16 cellular contexts compared by ENCODE assay signal in the genomic region with DNA sequence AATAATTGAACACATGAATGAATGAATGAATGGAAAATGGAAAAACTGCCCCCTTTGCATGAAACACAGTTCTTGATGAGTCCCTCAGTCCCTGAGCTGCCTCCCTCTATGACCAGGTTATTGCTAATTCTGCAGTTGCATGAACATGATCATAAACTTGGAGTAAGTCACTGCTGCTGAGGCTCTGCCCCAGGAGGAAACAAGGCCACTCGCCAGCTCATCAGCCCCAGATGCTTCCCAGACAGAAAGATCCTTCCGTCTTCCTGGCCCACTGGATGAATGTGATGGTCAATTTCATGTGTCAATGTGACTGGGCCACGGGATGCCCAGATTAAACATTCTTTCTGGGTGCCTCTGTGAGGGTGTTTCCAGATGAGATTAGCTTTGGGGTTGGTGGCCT. TPM values are rescaled to one million over a fixed set of nuclear protein-coding genes. Genes with fewer than 3 reads are reported as not detected.
A peak's percentile ranks its signal among the peaks of the same experiment; 100 is the strongest.
DNase-seq lines count a peak whose midpoint lies in the region; ATAC-seq, FAIRE-seq and TF ChIP-seq lines count a peak whose summit lies in the region.
"Had no signal": no experiment of that assay in that cellular context is flagged by ENCODE, and none has a peak within 500 bp of the region (broad histone marks: within the 10 kb centered on the region; RNA-seq: fewer than 3 reads in every experiment).

No MANE protein-coding gene starts in this region.

- WGBS in GM23248 (ENCODE audit: low coverage in 1 of 2, low lambda C conversion rate in 2 of 2, missing lambda C conversion rate in 2 of 2), 2 experiments: 35 to 38% methylated on average over 3 of the region's 3 CpGs
- 18% methylated on average over 3 of the region's 3 CpGs for WGBS in K562 (ENCODE audit: insufficient coverage, low coverage, missing lambda C conversion rate)
- 97% methylated on average over 3 of the region's 3 CpGs for WGBS in mesenchymal stem cell

- no peak for FAIRE-seq in K562 (lab: Jason Lieb, UNC)
- FAIRE-seq: H1 had no signal

- no peak overlapping the region for H2BK120ac ChIP-seq in mesenchymal stem cell (ENCODE audit: low read depth, low read length)

- no peak overlapping the region for H3K18ac ChIP-seq in mesenchymal stem cell (ENCODE audit: low read depth in 1 of 2, low read length in 2 of 2)

- H2BK15ac ChIP-seq in mesenchymal stem cell (ENCODE audit: low read depth, poor library complexity, severe bottlenecking): no peak overlapping the region

- H3K4me1 ChIP-seq in GM23248 (ENCODE audit: insufficient read depth) (peaks cover 24% of the 10 kb centered on the region), K562 (replicated peaks in 1 of 2; ENCODE audit: control insufficient read depth in 2 of 2, insufficient read depth in 2 of 2, low read length in 2 of 2) (peaks cover 4 to 16% of the 10 kb centered on the region in 2 experiments; a peak in 4 of 5 replicates), mesenchymal stem cell (ENCODE audit: control insufficient read depth, insufficient read depth, low read depth, low read length) (peaks cover 22% of the 10 kb centered on the region)

- peaks cover 4% of the 10 kb centered on the region for H3K79me1 ChIP-seq in mesenchymal stem cell (replicated peaks; ENCODE audit: low read length, poor library complexity, severe bottlenecking)

- POLR2A ChIA-PET in K562 (lab: Yijun Ruan, JAX): interaction anchor here (0.9 kb wide), 1 partner anchor 17 kb away, joined by 4 read pairs; no protein-coding TSS in a partner anchor

- H4K20me1 ChIP-seq in GM23248 (ENCODE audit: insufficient read depth) (no peaks in the 10 kb centered on the region), K562 (replicated peaks; ENCODE audit: control insufficient read depth, insufficient read depth, low read length) (no peaks in the 10 kb centered on the region; the same call in 1 of the 2 replicates)

- H2BK12ac ChIP-seq in mesenchymal stem cell (ENCODE audit: low read length in 2 of 2): no peak overlapping the region

- in situ Hi-C loops in GM23248 (cut with MboI) (no loop called here), K562 (cut with MboI) (no loop called here)

- H3K4me2 ChIP-seq in GM23248 (ENCODE audit: unreplicated experiment): peak overlapping the region; percentile 2
- H3K4me2 ChIP-seq in K562 (ENCODE audit: insufficient read depth, low read length): no peak overlapping the region
- H3K4me2 ChIP-seq in mesenchymal stem cell (ENCODE audit: low read length, poor library complexity, severe bottlenecking): no peak overlapping the region

- H3K9me3 ChIP-seq in GM23248 (ENCODE audit: low read depth) (no peaks in the 10 kb centered on the region), K562 (replicated peaks; ENCODE audit: control insufficient read depth, insufficient read depth, low read depth, low read length) (no peaks in the 10 kb centered on the region), mesenchymal stem cell (ENCODE audit: control insufficient read depth, low read length) (no peaks in the 10 kb centered on the region)
- H3K9me3 ChIP-seq: Caco-2 had no signal

- no peak for TF ChIP-seq POLR2A in K562 (conservative IDR thresholded peaks at IDR 0.05)
- TF ChIP-seq POLR2A in GM18505 (IDR thresholded peaks at IDR 0.05; ENCODE audit: borderline replicate concordance, extremely low read depth, insufficient read depth, insufficient read length): no peak

- CTCF ChIA-PET in K562 (lab: Yijun Ruan, JAX; ENCODE audit: low intra/inter-chr PET ratio): no interaction called here

- H3K27me3 ChIP-seq in GM23248 (replicated peaks; ENCODE audit: insufficient read depth) (no peaks in the 10 kb centered on the region), K562 (ENCODE audit: control insufficient read depth in 2 of 2, insufficient read depth in 2 of 2, low read length in 2 of 2) (peaks cover 0 to 17% of the 10 kb centered on the region in 2 experiments; a peak in 2 of 5 replicates), mesenchymal stem cell (ENCODE audit: control insufficient read depth in 1 of 2, insufficient read depth in 1 of 2, low read length in 2 of 2) (no peaks in the 10 kb centered on the region)

- H3K9ac ChIP-seq in GM23248 (no peak overlapping the region), K562 (ENCODE audit: insufficient read depth in 1 of 2, low read depth in 2 of 2, low read length in 2 of 2) (no peak overlapping the region), mesenchymal stem cell (ENCODE audit: low read length) (no peak overlapping the region)

- no peak overlapping the region for H3K23ac ChIP-seq in mesenchymal stem cell (ENCODE audit: low read length in 2 of 2)

- TF ChIP-seq EP300 in K562 (IDR thresholded peaks at IDR 0.05; ENCODE audit: low read length): no peak

- H3F3A ChIP-seq in GM23248 (ENCODE audit: insufficient read depth): peaks cover 23% of the 10 kb centered on the region

- H3K14ac ChIP-seq in mesenchymal stem cell (ENCODE audit: low read length in 2 of 2): no peak overlapping the region

- no peak overlapping the region for H4K91ac ChIP-seq in mesenchymal stem cell (ENCODE audit: low read length)

- TF ChIP-seq RAD21 in K562 (CRISPR knock-in tag; conservative IDR thresholded peaks at IDR 0.05 in 1 of 2, IDR thresholded peaks at IDR 0.05 in 1 of 2): no peak

- H3K4ac ChIP-seq in mesenchymal stem cell (ENCODE audit: low read depth in 1 of 2, low read length in 2 of 2): no peak overlapping the region

- TF ChIP-seq CTCF in AG10803 (conservative IDR thresholded peaks at IDR 0.05; ENCODE audit: low read length) (no peak), K562 (IDR thresholded peaks at IDR 0.05 in 2 of 3, conservative IDR thresholded peaks at IDR 0.05 in 1 of 3; ENCODE audit: insufficient read depth in 2 of 3, low read depth in 1 of 3, low read length in 3 of 3) (no peak)

- H3K27ac ChIP-seq in GM23248: peak overlapping the region; percentile 41
- H3K27ac ChIP-seq in K562 (ENCODE audit: extremely low read depth, low read depth, low read length): no peak overlapping the region
- H3K27ac ChIP-seq in mesenchymal stem cell (ENCODE audit: low read length, poor library complexity, severe bottlenecking): peak overlapping the region; percentile 13

- H2AFZ ChIP-seq in GM23248: no peak overlapping the region
- H2AFZ ChIP-seq in K562 (ENCODE audit: low read depth, low read length): no peak overlapping the region
- no peak overlapping the region for H2AFZ ChIP-seq in mesenchymal stem cell (ENCODE audit: low read depth, low read length)

- ATAC-seq in K562 (no peak), GM18505 (IDR thresholded peaks at IDR 0.05; ENCODE audit: unreplicated experiment) (no peak)

- no peak overlapping the region for H4K8ac ChIP-seq in mesenchymal stem cell (ENCODE audit: low read length)

- H3K9me1 ChIP-seq in K562 (ENCODE audit: control insufficient read depth, insufficient read depth, low read length): no peaks in the 10 kb centered on the region

- DNase-seq in AG10803 (ENCODE audit: low read depth): peak; percentile 66
- peak; percentile 81 for DNase-seq in GM23248
- DNase-seq in K562 (ENCODE audit: extremely low read depth in 1 of 4, low spot score in 3 of 4): no peak
- DNase-seq in mesenchymal stem cell: no peak
- no peak for DNase-seq in NCI-H510A treated with DMSO at 0.1 percent for 48 hours (lab: John Stamatoyannopoulos, UW)
- DNase-seq in NCI-H446 (lab: John Stamatoyannopoulos, UW): no peak
- DNase-seq in NCI-H2107 treated with DMSO at 0.1 percent for 48 hours (lab: John Stamatoyannopoulos, UW; ENCODE audit: unreplicated experiment): no peak
- DNase-seq: Caco-2, DMS53, GDM1, NCI-H1930, NCI-H524 treated with DMSO at 0.1 percent for 48 hours had no signal

- H3K9me2 ChIP-seq in GM23248 (ENCODE audit: insufficient read depth): no peaks in the 10 kb centered on the region

- peak overlapping the region; percentile 85 for H2AK5ac ChIP-seq in mesenchymal stem cell (ENCODE audit: low read length, severe bottlenecking)

- no peaks in the 10 kb centered on the region for H3K36me3 ChIP-seq in GM23248 (ENCODE audit: low read depth)
- H3K36me3 ChIP-seq in K562 (ENCODE audit: control insufficient read depth, insufficient read depth, low read length): no peaks in the 10 kb centered on the region
- H3K36me3 ChIP-seq in mesenchymal stem cell (ENCODE audit: control insufficient read depth in 1 of 2, insufficient read depth in 2 of 2, low read depth in 1 of 2, low read length in 2 of 2): peaks cover under 1 to 7% of the 10 kb centered on the region in 2 experiments

- no peak overlapping the region for H2BK5ac ChIP-seq in mesenchymal stem cell (ENCODE audit: low read depth, low read length, poor library complexity, severe bottlenecking)

- H3K4me3 ChIP-seq in AG10803 (ENCODE audit: low read length) (no peak overlapping the region), GM23248 (no peak overlapping the region), K562 (no peak overlapping the region), mesenchymal stem cell (ENCODE audit: insufficient read depth in 1 of 2, low read depth in 1 of 2, low read length in 2 of 2) (no peak overlapping the region)

- BruUV-seq in K562 (replicated peaks; lab: Mats Ljungman, UMichigan): no TSS peak

- H3K79me2 ChIP-seq in GM23248 (ENCODE audit: insufficient read depth): no peaks in the 10 kb centered on the region
- H3K79me2 ChIP-seq in K562 (ENCODE audit: control insufficient read depth, insufficient read depth, low read length): no peaks in the 10 kb centered on the region

- intact Hi-C loops in K562 (cut with micrococcal nuclease): no loop called here

TF ChIP-seq in K562, 482 proteins besides CTCF, POLR2A, EP300 and RAD21 (continues in another document):
- 0 out of 2 replicates have a peak, but pooled peaks have one; percentile 20 for TF ChIP-seq ZNF24 (IDR thresholded peaks at IDR 0.05)

RNA-seq across cellular contexts. Expression of gene GPR45, which starts 16.4 kb away (rescaled TPM):
- total RNA-seq in GM23248 (2014; rRNA removed; shearing (Covaris generic)): not detected in 2 replicates
- polyA plus RNA-seq in GM23248 (2016; fragmentation: Nextera tagmentation; extraction: Ambion mirVana) (not detected in 2 replicates), K562 (2011; rRNA removed) (not detected in 2 replicates), K562 (2014; fragmentation: Illumina TruSeq; extraction: Trizol) (not detected in 2 replicates), K562 (2014; fragmentation: Nextera tagmentation; extraction: Ambion mirVana) (not detected), K562 (2014; rRNA removed) (not detected in 2 replicates)
- total RNA-seq in K562 (2011; cell fraction: chromatin; rRNA removed; ENCODE audit: low replicate concordance): not detected in 2 replicates
- total RNA-seq in K562 (2011; cell fraction: nucleolus; rRNA removed): not detected in 2 replicates
- not detected in 2 replicates for total RNA-seq in K562 (2011; cell fraction: nucleoplasm; rRNA removed)
- total RNA-seq in K562 (2014; rRNA removed) (not detected in 2 replicates), K562 (2014; rRNA removed; fragmentation: Illumina TruSeq; extraction: Trizol) (not detected in 2 replicates), K562 (2015; rRNA removed; fragmentation: Illumina TruSeq; extraction: Trizol) (not detected in 2 replicates), K562 (2021) (not detected in 2 replicates)
- polyA plus RNA-seq in K562 (2011; cell fraction: cytosol; rRNA removed): 0.04 TPM in 1 of 2 replicates, not detected in the other
- polyA plus RNA-seq in K562 (2011; cell fraction: nucleus; rRNA removed): 0.10 TPM in 1 of 2 replicates, not detected in the other
- polyA plus RNA-seq in K562 (2012): not detected in 2 replicates
- polyA minus RNA-seq in K562 (2011; rRNA and poly(A)+ RNA removed): not detected in 2 replicates
- not detected in 2 replicates for polyA minus RNA-seq in K562 (2011; cell fraction: cytosol; rRNA and poly(A)+ RNA removed)
- polyA minus RNA-seq in K562 (2011; cell fraction: nucleus; rRNA and poly(A)+ RNA removed): 0.13 TPM in 1 of 2 replicates, not detected in the other
- 0.04 TPM for polyA plus RNA-seq in mesenchymal stem cell (2013, experiment 1 of 2)
- polyA plus RNA-seq in mesenchymal stem cell (2013, experiment 2 of 2): 0.04 TPM
- total RNA-seq: A172, Caco-2, H1, OCI-LY7 had no signal

Comparison
In these comparisons a context has a peak if more than half of its experiments do, and no peak if none do; other contexts are left out.
1. DNase-seq: peak in AG10803 (single experiment) and GM23248 (single experiment); none in K562 (0 of 4), mesenchymal stem cell (single experiment), NCI-H510A treated with DMSO at 0.1 percent for 48 hours (single experiment), NCI-H446 (0 of 2) and NCI-H2107 treated with DMSO at 0.1 percent for 48 hours (single experiment).